Comparison of ENCODE assay signal across 8 cellular contexts in genomic region chr1:117928881-117929339, GRCh38. TPM values are rescaled to one million over a fixed set of nuclear protein-coding genes. Genes with fewer than 3 reads are reported as not detected.
DNase-seq lines count a peak whose midpoint lies in the region; ATAC-seq and TF ChIP-seq lines count a peak whose summit lies in the region.

No MANE protein-coding gene starts in this region.

- peaks cover 31% of the 10 kb centered on the region for H3K36me3 Mint-ChIP-seq in activated naive CD8-positive, alpha-beta T cell treated with anti-CD3 and anti-CD28 coated beads for 36 hours

- H3K4me1 ChIP-seq in OCI-LY3 (ENCODE audit: low read length) (peaks cover 15% of the 10 kb centered on the region), aorta (ENCODE audit: control insufficient read depth in 1 of 2, insufficient read depth in 2 of 2, low read length in 2 of 2) (peaks cover 0 to 4% of the 10 kb centered on the region in 2 donors)

- ATAC-seq in GM19468 (IDR thresholded peaks at IDR 0.05; ENCODE audit: extremely low read depth, unreplicated experiment) (peak; percentile 8), HG03571 (IDR thresholded peaks at IDR 0.05; ENCODE audit: unreplicated experiment) (peak; percentile 47), aorta (ENCODE audit: low FRiP score) (peak; percentile 86)

- H3K4me3 ChIP-seq in OCI-LY3 (ENCODE audit: low read length) (peak overlapping the region; percentile 99), aorta (ENCODE audit: low read length in 2 of 2) (peak overlapping the region; percentile 68 to 69)

- DNase-seq in DMS53 (lab: John Stamatoyannopoulos, UW): peak; percentile 63
- no peak for DNase-seq in activated naive CD8-positive, alpha-beta T cell treated with anti-CD3 and anti-CD28 coated beads for 36 hours
- DNase-seq in glomerular visceral epithelial cell (ENCODE audit: extremely low spot score): peak; percentile 57
- peak; percentile 18 for DNase-seq in non-pigmented ciliary epithelial cell (ENCODE audit: low read depth)
- peak in 1 of 2 donors; percentile 77 for DNase-seq in aorta

- H3K27ac Mint-ChIP-seq in activated naive CD8-positive, alpha-beta T cell treated with anti-CD3 and anti-CD28 coated beads for 36 hours: peak overlapping the region; percentile 92

- H3K36me3 ChIP-seq in OCI-LY3 (replicated peaks; ENCODE audit: low read depth, low read length) (peaks cover 3% of the 10 kb centered on the region), aorta (ENCODE audit: control insufficient read depth in 1 of 2, insufficient read depth in 2 of 2, low read length in 1 of 2) (no peaks in the 10 kb centered on the region)

- peak overlapping the region; percentile 94 for H3K4me3 Mint-ChIP-seq in activated naive CD8-positive, alpha-beta T cell treated with anti-CD3 and anti-CD28 coated beads for 36 hours

- TF ChIP-seq CTCF in OCI-LY3 (IDR thresholded peaks at IDR 0.05; ENCODE audit: low read depth, low read length): no peak

- peaks cover 67% of the 10 kb centered on the region for H3K79me2 ChIP-seq in OCI-LY3 (ENCODE audit: low read length)

- H3K27ac ChIP-seq in OCI-LY3 (ENCODE audit: low read length) (peak overlapping the region; percentile 21), aorta (ENCODE audit: low read depth in 1 of 2, low read length in 2 of 2) (peak overlapping the region in 1 of 2 donors; percentile 76)

- no peaks in the 10 kb centered on the region for H3K9me3 Mint-ChIP-seq in activated naive CD8-positive, alpha-beta T cell treated with anti-CD3 and anti-CD28 coated beads for 36 hours

- intact Hi-C loops in aorta (cut with DNase I): no loop called here

- H3K27me3 ChIP-seq in OCI-LY3 (ENCODE audit: low read depth, low read length): no peaks in the 10 kb centered on the region
- no peaks in the 10 kb centered on the region for H3K27me3 ChIP-seq in aorta (ENCODE audit: control insufficient read depth in 1 of 2, insufficient read depth in 2 of 2, low read length in 1 of 2)

- peak overlapping the region; percentile 84 for H3K4me2 ChIP-seq in OCI-LY3 (ENCODE audit: low read length)

- H3K9ac ChIP-seq in OCI-LY3 (ENCODE audit: low read length): peak overlapping the region; percentile 78

- peaks cover 51% of the 10 kb centered on the region for H3K4me1 Mint-ChIP-seq in activated naive CD8-positive, alpha-beta T cell treated with anti-CD3 and anti-CD28 coated beads for 36 hours

- H3K9me3 ChIP-seq in OCI-LY3 (ENCODE audit: insufficient read depth, low read length) (no peaks in the 10 kb centered on the region), aorta (ENCODE audit: control insufficient read depth, low read length) (no peaks in the 10 kb centered on the region)

- no peaks in the 10 kb centered on the region for H4K20me1 ChIP-seq in OCI-LY3 (ENCODE audit: insufficient read depth, low read length)

- no peaks in the 10 kb centered on the region for H3K27me3 Mint-ChIP-seq in activated naive CD8-positive, alpha-beta T cell treated with anti-CD3 and anti-CD28 coated beads for 36 hours

- peak overlapping the region; percentile 32; the same call in 1 of the 2 replicates for H2AFZ ChIP-seq in OCI-LY3 (ENCODE audit: low read depth, low read length)

- 0% methylated on average over 24 of the region's 24 CpGs for WGBS in aorta, 2 donors

RNA-seq across cellular contexts. Expression of gene GDAP2, which starts 0.5 kb away (rescaled TPM):
- total RNA-seq in activated naive CD8-positive, alpha-beta T cell treated with anti-CD3 and anti-CD28 coated beads for 36 hours: 10 to 100 TPM; 21.3 to 25.6 TPM
- total RNA-seq in aorta: 10 to 100 TPM; 32.8 to 38.8 TPM
- polyA plus RNA-seq in aorta: 1 to 10 TPM; 3.1 to 4.1 TPM

RNA-seq across cellular contexts. Expression of gene WDR3, which starts 0.6 kb away (rescaled TPM):
- total RNA-seq in activated naive CD8-positive, alpha-beta T cell treated with anti-CD3 and anti-CD28 coated beads for 36 hours: 10 to 100 TPM; 86.4 to 91.5 TPM
- total RNA-seq in aorta: 10 to 100 TPM; 15.2 to 19.8 TPM
- polyA plus RNA-seq in aorta: 1 to 10 TPM; 2.0 to 2.3 TPM

Comparison
In these comparisons a context has a peak if more than half of its experiments do, and no peak if none do; other contexts are left out.
1. ATAC-seq: peak in every context shown above with its lines; median percentile 86 in aorta; 47 in HG03571; 8 in GM19468.
2. RNA of gene WDR3, which starts 0.6 kb away (total RNA-seq): 86.4 to 91.5 TPM in activated naive CD8-positive, alpha-beta T cell treated with anti-CD3 and anti-CD28 coated beads for 36 hours; 15.2 to 19.8 TPM in aorta; every median in the first group is over 4 times any median in the second.